Comparison of ENCODE assay signal across 1 cellular context in genomic region chr12:5276327-5276880, GRCh38.
TF ChIP-seq lines count a peak whose summit lies in the region.

No MANE protein-coding gene starts in this region.

TF ChIP-seq in GM23338, 12 proteins besides CTCF, POLR2A, EP300 and RAD21 (continued from another document):
- TF ChIP-seq, protein P1, sequence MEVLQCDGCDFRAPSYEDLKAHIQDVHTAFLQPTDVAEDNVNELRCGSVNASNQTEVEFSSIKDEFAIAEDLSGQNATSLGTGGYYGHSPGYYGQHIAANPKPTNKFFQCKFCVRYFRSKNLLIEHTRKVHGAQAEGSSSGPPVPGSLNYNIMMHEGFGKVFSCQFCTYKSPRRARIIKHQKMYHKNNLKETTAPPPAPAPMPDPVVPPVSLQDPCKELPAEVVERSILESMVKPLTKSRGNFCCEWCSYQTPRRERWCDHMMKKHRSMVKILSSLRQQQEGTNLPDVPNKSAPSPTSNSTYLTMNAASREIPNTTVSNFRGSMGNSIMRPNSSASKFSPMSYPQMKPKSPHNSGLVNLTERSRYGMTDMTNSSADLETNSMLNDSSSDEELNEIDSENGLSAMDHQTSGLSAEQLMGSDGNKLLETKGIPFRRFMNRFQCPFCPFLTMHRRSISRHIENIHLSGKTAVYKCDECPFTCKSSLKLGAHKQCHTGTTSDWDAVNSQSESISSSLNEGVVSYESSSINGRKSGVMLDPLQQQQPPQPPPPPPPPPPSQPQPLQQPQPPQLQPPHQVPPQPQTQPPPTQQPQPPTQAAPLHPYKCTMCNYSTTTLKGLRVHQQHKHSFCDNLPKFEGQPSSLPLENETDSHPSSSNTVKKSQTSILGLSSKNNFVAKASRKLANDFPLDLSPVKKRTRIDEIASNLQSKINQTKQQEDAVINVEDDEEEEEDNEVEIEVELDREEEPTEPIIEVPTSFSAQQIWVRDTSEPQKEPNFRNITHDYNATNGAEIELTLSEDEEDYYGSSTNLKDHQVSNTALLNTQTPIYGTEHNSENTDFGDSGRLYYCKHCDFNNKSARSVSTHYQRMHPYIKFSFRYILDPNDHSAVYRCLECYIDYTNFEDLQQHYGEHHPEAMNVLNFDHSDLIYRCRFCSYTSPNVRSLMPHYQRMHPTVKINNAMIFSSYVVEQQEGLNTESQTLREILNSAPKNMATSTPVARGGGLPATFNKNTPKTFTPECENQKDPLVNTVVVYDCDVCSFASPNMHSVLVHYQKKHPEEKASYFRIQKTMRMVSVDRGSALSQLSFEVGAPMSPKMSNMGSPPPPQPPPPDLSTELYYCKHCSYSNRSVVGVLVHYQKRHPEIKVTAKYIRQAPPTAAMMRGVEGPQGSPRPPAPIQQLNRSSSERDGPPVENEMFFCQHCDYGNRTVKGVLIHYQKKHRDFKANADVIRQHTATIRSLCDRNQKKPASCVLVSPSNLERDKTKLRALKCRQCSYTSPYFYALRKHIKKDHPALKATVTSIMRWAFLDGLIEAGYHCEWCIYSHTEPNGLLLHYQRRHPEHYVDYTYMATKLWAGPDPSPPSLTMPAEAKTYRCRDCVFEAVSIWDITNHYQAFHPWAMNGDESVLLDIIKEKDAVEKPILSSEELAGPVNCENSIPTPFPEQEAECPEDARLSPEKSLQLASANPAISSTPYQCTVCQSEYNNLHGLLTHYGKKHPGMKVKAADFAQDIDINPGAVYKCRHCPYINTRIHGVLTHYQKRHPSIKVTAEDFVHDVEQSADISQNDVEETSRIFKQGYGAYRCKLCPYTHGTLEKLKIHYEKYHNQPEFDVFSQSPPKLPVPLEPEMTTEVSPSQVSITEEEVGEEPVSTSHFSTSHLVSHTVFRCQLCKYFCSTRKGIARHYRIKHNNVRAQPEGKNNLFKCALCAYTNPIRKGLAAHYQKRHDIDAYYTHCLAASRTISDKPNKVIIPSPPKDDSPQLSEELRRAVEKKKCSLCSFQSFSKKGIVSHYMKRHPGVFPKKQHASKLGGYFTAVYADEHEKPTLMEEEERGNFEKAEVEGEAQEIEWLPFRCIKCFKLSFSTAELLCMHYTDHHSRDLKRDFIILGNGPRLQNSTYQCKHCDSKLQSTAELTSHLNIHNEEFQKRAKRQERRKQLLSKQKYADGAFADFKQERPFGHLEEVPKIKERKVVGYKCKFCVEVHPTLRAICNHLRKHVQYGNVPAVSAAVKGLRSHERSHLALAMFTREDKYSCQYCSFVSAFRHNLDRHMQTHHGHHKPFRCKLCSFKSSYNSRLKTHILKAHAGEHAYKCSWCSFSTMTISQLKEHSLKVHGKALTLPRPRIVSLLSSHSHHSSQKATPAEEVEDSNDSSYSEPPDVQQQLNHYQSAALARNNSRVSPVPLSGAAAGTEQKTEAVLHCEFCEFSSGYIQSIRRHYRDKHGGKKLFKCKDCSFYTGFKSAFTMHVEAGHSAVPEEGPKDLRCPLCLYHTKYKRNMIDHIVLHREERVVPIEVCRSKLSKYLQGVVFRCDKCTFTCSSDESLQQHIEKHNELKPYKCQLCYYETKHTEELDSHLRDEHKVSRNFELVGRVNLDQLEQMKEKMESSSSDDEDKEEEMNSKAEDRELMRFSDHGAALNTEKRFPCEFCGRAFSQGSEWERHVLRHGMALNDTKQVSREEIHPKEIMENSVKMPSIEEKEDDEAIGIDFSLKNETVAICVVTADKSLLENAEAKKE (CRISPR knock-in tag; IDR thresholded peaks at IDR 0.05) = no peak
- TF ChIP-seq STAT1 (IDR thresholded peaks at IDR 0.05; ENCODE audit: unreplicated experiment) = no peak
- no peak for TF ChIP-seq EZH2phosphoT487 (IDR thresholded peaks at IDR 0.05; ENCODE audit: unreplicated experiment)
